ENCODE assay signal across 8 cellular contexts in genomic region chr1:155172732-155173477, GRCh38. TPM values are rescaled to one million over a fixed set of nuclear protein-coding genes. Genes with fewer than 3 reads are reported as not detected.
DNase-seq lines count a peak whose midpoint lies in the region; TF ChIP-seq lines count a peak whose summit lies in the region.

KRTCAP2 (minus strand) TSS chr1:155173304; CDS start chr1:155173224, 80 bp downstream.

- DNase-seq in GM04504 (ENCODE audit: low read depth) (peak; percentile 91), NAMALWA (ENCODE audit: low spot score) (peak; percentile 99), SK-N-DZ (ENCODE audit: low spot score) (peak; percentile 99), germinal center (ENCODE audit: low spot score) (peak; percentile 97), occipital lobe (lab: John Stamatoyannopoulos, UW) (peak; percentile 91)
- DNase-seq in activated naive CD4-positive, alpha-beta T cell treated with anti-CD3 and anti-CD28 coated beads for 36 hours = peak; percentile 98

- H3K9me3 Mint-ChIP-seq in activated naive CD4-positive, alpha-beta T cell treated with anti-CD3 and anti-CD28 coated beads for 36 hours = no peaks in the 10 kb centered on the region

- H3K27ac ChIP-seq in HEK293 (ENCODE audit: extremely low read depth, low read depth, low read length) (peak within 1 kb of the TSS; percentile 52; the same call in 1 of the 2 replicates), temporal lobe (ENCODE audit: low read depth, low read length) (peak within 1 kb of the TSS; percentile 89)

- intact Hi-C loops in activated naive CD4-positive, alpha-beta T cell treated with anti-CD3 and anti-CD28 coated beads for 36 hours (cut with micrococcal nuclease) = loop anchor here (1.0 to 5.0 kb wide), 4 partner anchors 21 to 134 kb away; partner anchors contain the start of genes DPM3, FDPS and SLC50A1

- no peaks in the 10 kb centered on the region for H3K9me3 ChIP-seq in HEK293 (ENCODE audit: control insufficient read depth, insufficient read depth, low read depth, low read length)

- H3K27ac Mint-ChIP-seq in activated naive CD4-positive, alpha-beta T cell treated with anti-CD3 and anti-CD28 coated beads for 36 hours = peak within 1 kb of the TSS; percentile 97

- H3K4me3 Mint-ChIP-seq in activated naive CD4-positive, alpha-beta T cell treated with anti-CD3 and anti-CD28 coated beads for 36 hours = peak within 1 kb of the TSS; percentile 93

- peak; percentile 98 for TF ChIP-seq CTCF in HEK293 (tag by site-specific recombination; IDR thresholded peaks at IDR 0.05)

- peaks cover 46% of the 10 kb centered on the region for H3K4me1 Mint-ChIP-seq in activated naive CD4-positive, alpha-beta T cell treated with anti-CD3 and anti-CD28 coated beads for 36 hours (ENCODE audit: low read depth)

- H3K27me3 Mint-ChIP-seq in activated naive CD4-positive, alpha-beta T cell treated with anti-CD3 and anti-CD28 coated beads for 36 hours (ENCODE audit: low read depth) = no peaks in the 10 kb centered on the region

- peak within 1 kb of the TSS; percentile 70 for H3K4me3 ChIP-seq in HEK293 (ENCODE audit: low read depth, low read length)

- CTCF ChIA-PET in HEK293 (lab: Yijun Ruan, JAX) = interaction anchor here (0.5 to 12.2 kb wide), 48 partner anchors 9 to 647 kb away, joined by 3 to 439 read pairs (median 4); partner anchors contain the start of genes DPM3, EFNA1, FLAD1 and MTX1
- CTCF ChIA-PET in activated naive CD4-positive, alpha-beta T cell treated with anti-CD3 and anti-CD28 coated beads for 36 hours (lab: Charles Lee) = interaction anchor here (0.7 to 12.0 kb wide), 35 partner anchors 9 to 382 kb away, joined by 3 to 234 read pairs (median 5); partner anchors contain the start of genes EFNA4, MTX1, SLC50A1 and THBS3

- POLR2A ChIA-PET in HEK293 (lab: Yijun Ruan, JAX) = interaction anchor here (0.7 to 3.1 kb wide), 21 partner anchors 21 to 437 kb away, joined by 3 to 17 read pairs (median 5); partner anchors contain the start of genes ADAM15, CLK2, EFNA1 and SCAMP3

- H3K36me3 Mint-ChIP-seq in activated naive CD4-positive, alpha-beta T cell treated with anti-CD3 and anti-CD28 coated beads for 36 hours (ENCODE audit: low read depth) = peaks cover 11% of the 10 kb centered on the region

- H3K36me3 ChIP-seq in HEK293 (ENCODE audit: control insufficient read depth in 2 of 2, insufficient read depth in 1 of 2, low read length in 2 of 2) = peaks cover 5 to 31% of the 10 kb centered on the region in 2 experiments; a peak in 2 of 3 replicates

- H3K4me1 ChIP-seq in HEK293 (ENCODE audit: control insufficient read depth, insufficient read depth, low read length) = no peaks in the 10 kb centered on the region

TF ChIP-seq in HEK293, 187 proteins besides CTCF, POLR2A, EP300 and RAD21 (continues in another document):
- TF ChIP-seq ZBTB6 (tag by site-specific recombination; IDR thresholded peaks at IDR 0.05) = 0 out of 2 replicates have a peak, but pooled peaks have one; percentile 8
- TF ChIP-seq ZNF214 (tag by site-specific recombination; IDR thresholded peaks at IDR 0.05; ENCODE audit: borderline replicate concordance) = no peak
- TF ChIP-seq ZIC2 (tag by site-specific recombination; IDR thresholded peaks at IDR 0.05) = no peak
- peak; percentile 47; the same call in 1 of the 2 replicates for TF ChIP-seq ZNF639 (tag by site-specific recombination; IDR thresholded peaks at IDR 0.05)
- TF ChIP-seq ZBTB1 (tag by site-specific recombination; IDR thresholded peaks at IDR 0.05) = no peak
- TF ChIP-seq ZXDB (tag by site-specific recombination; IDR thresholded peaks at IDR 0.05) = peak; percentile 86
- TF ChIP-seq ZSCAN4 (tag by site-specific recombination; IDR thresholded peaks at IDR 0.05) = 0 out of 2 replicates have a peak, but pooled peaks have one; percentile 10
- TF ChIP-seq KLF9 (tag by site-specific recombination; IDR thresholded peaks at IDR 0.05; ENCODE audit: low read depth) = peak; percentile 76
- TF ChIP-seq ZBTB17 (tag by site-specific recombination; IDR thresholded peaks at IDR 0.05) = peak; percentile 71
- peak; percentile 26; the same call in 1 of the 2 replicates for TF ChIP-seq ZBTB48 (tag by site-specific recombination; IDR thresholded peaks at IDR 0.05)
- peak; percentile 59; the same call in 1 of the 2 replicates for TF ChIP-seq KLF17 (tag by site-specific recombination; IDR thresholded peaks at IDR 0.05)
- TF ChIP-seq ZNF658 (tag by site-specific recombination; IDR thresholded peaks at IDR 0.05) = no peak
- peak; percentile 69 for TF ChIP-seq PRDM10 (tag by site-specific recombination; IDR thresholded peaks at IDR 0.05)

RNA-seq across cellular contexts. Expression of gene KRTCAP2, which starts in this region (rescaled TPM):
- polyA plus RNA-seq in SK-N-DZ (2014; cell fraction: cytosol; rRNA removed) = 134 and 157 TPM in 2 replicates
- polyA plus RNA-seq in SK-N-DZ (2014; cell fraction: nucleus; rRNA removed) = 147 and 176 TPM in 2 replicates
- total RNA-seq in activated naive CD4-positive, alpha-beta T cell treated with anti-CD3 and anti-CD28 coated beads for 36 hours = 100 to 1,000 TPM; 129 to 137 TPM
- total RNA-seq in occipital lobe (59.0 TPM), temporal lobe (21.4 TPM)

Comparison
In these comparisons a context has a peak if more than half of its experiments do, and no peak if none do; other contexts are left out.
1. Peak in every context shown above with its lines: DNase-seq, H3K4me3 ChIP-seq and H3K27ac ChIP-seq.